28 cellular contexts compared by ENCODE assay signal in genomic region chr15:79101866-79102581, GRCh38. TPM values are rescaled to one million over a fixed set of nuclear protein-coding genes. Genes with fewer than 3 reads are reported as not detected.
A peak's percentile ranks its signal among the peaks of the same experiment; 100 is the strongest.
DNase-seq lines count a peak whose midpoint lies in the region; ATAC-seq, FAIRE-seq and TF ChIP-seq lines count a peak whose summit lies in the region.
"Had no signal": no experiment of that assay in that cellular context is flagged by ENCODE, and none has a peak within 500 bp of the region (broad histone marks: within the 10 kb centered on the region; RNA-seq: fewer than 3 reads in every experiment).

No MANE protein-coding gene starts in this region.

- peak; percentile 28 for FAIRE-seq in A549 (lab: Jason Lieb, UNC)
- peak; percentile 54 for FAIRE-seq in K562 (lab: Jason Lieb, UNC)
- FAIRE-seq: RCC 7860 had no signal

- H3K27me3 Mint-ChIP-seq in T-cell = peaks cover 46 to 62% of the 10 kb centered on the region in 2 donors

- WGBS in A549 (ENCODE audit: missing lambda C conversion rate) = 34% methylated on average over 12 of the region's 12 CpGs
- WGBS in K562 (ENCODE audit: insufficient coverage, low coverage, missing lambda C conversion rate) = 2% methylated on average over 12 of the region's 12 CpGs

- H3K9me3 ChIP-seq in A549 (no peaks in the 10 kb centered on the region), K562 (replicated peaks; ENCODE audit: control insufficient read depth, insufficient read depth, low read depth, low read length) (no peaks in the 10 kb centered on the region)
- H3K9me3 ChIP-seq: colonic mucosa, SJCRH30, suprapubic skin had no signal

- peaks cover 5 to 34% of the 10 kb centered on the region in 2 experiments; a peak in 2 of 5 replicates for H3K27me3 ChIP-seq in K562 (ENCODE audit: control insufficient read depth in 2 of 2, insufficient read depth in 2 of 2, low read length in 2 of 2)
- H3K27me3 ChIP-seq: BLaER1 treated with 17β-estradiol and CSF1 and Interleukin-3, amounts not matched to agents 10 nM and 100 nM; colonic mucosa; SJCRH30 had no signal

- CTCF ChIA-PET in A549 (lab: Yijun Ruan, JAX) = interaction anchor here (0.8 to 7.4 kb wide), 4 partner anchors 9 to 81 kb away, joined by 3 to 52 read pairs (median 4); no protein-coding TSS in a partner anchor
- CTCF ChIA-PET in K562 (lab: Yijun Ruan, JAX; ENCODE audit: low intra/inter-chr PET ratio) = no interaction called here
- CTCF ChIA-PET in T-cell (lab: Charles Lee) = no interaction called here

- H3K4me1 ChIP-seq in A549 = no peaks in the 10 kb centered on the region
- no peaks in the 10 kb centered on the region for H3K4me1 ChIP-seq in K562 (replicated peaks in 1 of 2; ENCODE audit: control insufficient read depth in 2 of 2, insufficient read depth in 2 of 2, low read length in 2 of 2)
- H3K4me1 ChIP-seq: colonic mucosa, neural progenitor cell, SJCRH30, suprapubic skin had no signal

- in situ Hi-C loops in K562 (cut with MboI) = no loop called here

- DNase-seq in A549 (ENCODE audit: low read depth in 1 of 2, low spot score in 1 of 2) (no peak), HS-5 (ENCODE audit: low read depth) (peak; percentile 2), K562 (ENCODE audit: extremely low read depth in 1 of 4, low spot score in 3 of 4) (peak in 2 of 4 experiments; percentile 29 to 41), left kidney (ENCODE audit: low read depth, low spot score) (peak; percentile 26), T-cell (no peak), GDM1 (lab: John Stamatoyannopoulos, UW) (no peak)
- no peak for DNase-seq in activated CD4-positive, CD25-positive, alpha-beta regulatory T cell (lab: John Stamatoyannopoulos, UW)
- DNase-seq: activated CD4-positive, alpha-beta T cell treated with anti-CD3 and anti-CD28 coated beads for 4 hours; activated naive CD4-positive, alpha-beta T cell treated with anti-CD3 and anti-CD28 coated beads, Interleukin-2, amount 10 ng/mL, durations not matched to agents 7 days and 5 days; activated T-cell treated with anti-CD3 and anti-CD28 coated beads, Interleukin-2, amount 50 U/mL, for 48 hours; amniotic stem cell; colonic mucosa; glutamatergic neuron; KBM-7; NCI-H1694; NCI-H2171; NCI-H526; SJCRH30; T-helper 17 cell had no signal

- H3K9me1 ChIP-seq in K562 (ENCODE audit: control insufficient read depth, insufficient read depth, low read length) = no peaks in the 10 kb centered on the region

- no peaks in the 10 kb centered on the region for H4K20me1 ChIP-seq in K562 (replicated peaks; ENCODE audit: control insufficient read depth, insufficient read depth, low read length)
- H4K20me1 ChIP-seq: BLaER1 treated with 17β-estradiol and CSF1 and Interleukin-3, amounts not matched to agents 10 nM and 100 nM had no signal

- no peak overlapping the region for H2AFZ ChIP-seq in K562 (ENCODE audit: low read depth, low read length)
- H2AFZ ChIP-seq: neural progenitor cell had no signal

- H3K4me3 ChIP-seq in A549 (no peak overlapping the region), K562 (no peak overlapping the region)
- H3K4me3 ChIP-seq: BLaER1 treated with 17β-estradiol and CSF1 and Interleukin-3, amounts not matched to agents 10 nM and 100 nM; colonic mucosa; neural progenitor cell; SJCRH30; suprapubic skin had no signal

- no peak overlapping the region for H3K27ac ChIP-seq in A549
- no peak overlapping the region for H3K27ac ChIP-seq in K562 (ENCODE audit: extremely low read depth, low read depth, low read length)
- H3K27ac ChIP-seq: BLaER1 treated with 17β-estradiol and CSF1 and Interleukin-3, amounts not matched to agents 10 nM and 100 nM; colonic mucosa; neural progenitor cell; SJCRH30; suprapubic skin had no signal

- TF ChIP-seq RAD21 in A549 (conservative IDR thresholded peaks at IDR 0.05 in 1 of 2, IDR thresholded peaks at IDR 0.05 in 1 of 2) (0 out of 5 replicates have a peak, but pooled peaks of 1 of the 2 experiments have one; percentile 18), K562 (CRISPR knock-in tag; conservative IDR thresholded peaks at IDR 0.05 in 1 of 2, IDR thresholded peaks at IDR 0.05 in 1 of 2) (peak in 1 of 2 experiments; percentile 47; a peak in 2 of 4 replicates)

- TF ChIP-seq EP300 in A549 (IDR thresholded peaks at IDR 0.05) = no peak
- no peak for TF ChIP-seq EP300 in K562 (IDR thresholded peaks at IDR 0.05; ENCODE audit: low read length)

- H3K79me2 ChIP-seq in K562 (ENCODE audit: control insufficient read depth, insufficient read depth, low read length) = no peaks in the 10 kb centered on the region

- H3K4me2 ChIP-seq in A549 (no peak overlapping the region), K562 (ENCODE audit: insufficient read depth, low read length) (no peak overlapping the region)
- H3K4me2 ChIP-seq: neural progenitor cell had no signal

- TF ChIP-seq CTCF in A549 (IDR thresholded peaks at IDR 0.05) = no peak
- peak; percentile 16 to 46 (median 43); a peak in 3 of 6 replicates for TF ChIP-seq CTCF in K562 (IDR thresholded peaks at IDR 0.05 in 2 of 3, conservative IDR thresholded peaks at IDR 0.05 in 1 of 3; ENCODE audit: insufficient read depth in 2 of 3, low read depth in 1 of 3, low read length in 3 of 3)

- intact Hi-C loops in K562 (cut with micrococcal nuclease) = loop anchor here (10.0 kb wide), 1 partner anchor 67 kb away; no protein-coding TSS in a partner anchor

- TF ChIP-seq POLR2A in A549 (IDR thresholded peaks at IDR 0.05; ENCODE audit: low read length) (no peak), K562 (conservative IDR thresholded peaks at IDR 0.05) (no peak)

- H3K9me3 Mint-ChIP-seq in T-cell = no peaks in the 10 kb centered on the region
- H3K9me3 Mint-ChIP-seq: activated naive CD4-positive, alpha-beta T cell treated with anti-CD3 and anti-CD28 coated beads, Interleukin-2, amount 10 ng/mL, durations not matched to agents 7 days and 5 days; endodermal cell; neural progenitor cell had no signal

- ATAC-seq in A549 (peak in 1 of 2 experiments; percentile 56; a peak in 3 of 6 replicates), K562 (peak; percentile 69), T-cell (replicated peaks in 1 of 4) (no peak), HG02852 (IDR thresholded peaks at IDR 0.05; ENCODE audit: unreplicated experiment) (no peak)
- ATAC-seq: T-helper 17 cell had no signal

- no peak overlapping the region for H3K9ac ChIP-seq in K562 (ENCODE audit: insufficient read depth in 1 of 2, low read depth in 2 of 2, low read length in 2 of 2)
- H3K9ac ChIP-seq: BLaER1 treated with 17β-estradiol and CSF1 and Interleukin-3, amounts not matched to agents 10 nM and 100 nM; neural progenitor cell had no signal

- H3K4me3 Mint-ChIP-seq in T-cell = no peak overlapping the region
- H3K4me3 Mint-ChIP-seq: activated naive CD4-positive, alpha-beta T cell treated with anti-CD3 and anti-CD28 coated beads, Interleukin-2, amount 10 ng/mL, durations not matched to agents 7 days and 5 days; endodermal cell; neural progenitor cell; T-helper 17 cell had no signal

- no peaks in the 10 kb centered on the region for H3K36me3 Mint-ChIP-seq in T-cell
- H3K36me3 Mint-ChIP-seq: activated naive CD4-positive, alpha-beta T cell treated with anti-CD3 and anti-CD28 coated beads, Interleukin-2, amount 10 ng/mL, durations not matched to agents 7 days and 5 days; neural progenitor cell had no signal

- no peak overlapping the region for H3K27ac Mint-ChIP-seq in T-cell
- H3K27ac Mint-ChIP-seq: activated naive CD4-positive, alpha-beta T cell treated with anti-CD3 and anti-CD28 coated beads, Interleukin-2, amount 10 ng/mL, durations not matched to agents 7 days and 5 days; endodermal cell; neural progenitor cell; progenitor cell of endocrine pancreas; T-helper 17 cell had no signal

- no peaks in the 10 kb centered on the region for H3K36me3 ChIP-seq in K562 (ENCODE audit: control insufficient read depth, insufficient read depth, low read length)
- H3K36me3 ChIP-seq: colonic mucosa, neural progenitor cell, SJCRH30, suprapubic skin had no signal

- POLR2A ChIA-PET in A549 (lab: Yijun Ruan, JAX) = no interaction called here
- POLR2A ChIA-PET in K562 (lab: Yijun Ruan, JAX) = interaction anchor here (1.1 kb wide), 1 partner anchor 15 kb away, joined by 3 read pairs; no protein-coding TSS in a partner anchor
- POLR2A ChIA-PET in T-cell (lab: Charles Lee) = no interaction called here

- no peaks in the 10 kb centered on the region for H3K4me1 Mint-ChIP-seq in T-cell
- H3K4me1 Mint-ChIP-seq: activated naive CD4-positive, alpha-beta T cell treated with anti-CD3 and anti-CD28 coated beads, Interleukin-2, amount 10 ng/mL, durations not matched to agents 7 days and 5 days; neural progenitor cell; T-helper 17 cell had no signal

- BruUV-seq in K562 (replicated peaks; lab: Mats Ljungman, UMichigan) = no TSS peak

TF ChIP-seq in K562, 482 proteins besides CTCF, POLR2A, EP300 and RAD21 (continues in another document):
- TF ChIP-seq MEIS2 (IDR thresholded peaks at IDR 0.05; ENCODE audit: partially characterized antibody) = peak; percentile 91
- peak; percentile 37; the same call in 1 of the 2 replicates for TF ChIP-seq GATA2 (CRISPR knock-in tag; IDR thresholded peaks at IDR 0.05)

RNA-seq across cellular contexts. Expression of gene RASGRF1, which starts 11.4 kb away (rescaled TPM):
- polyA plus RNA-seq in A549 (2011; rRNA removed) (0.13 and 0.19 TPM in 2 replicates), A549 (2017; fragmentation: RNase III; extraction: RNeasy Plus Mini Kit Qiagen cat#74134 plus additional on column Dnase treatment) (0.07 to 0.26 TPM (median 0.21 TPM) in 3 replicates), K562 (2011; rRNA removed) (0.03 and 0.07 TPM in 2 replicates), K562 (2014; fragmentation: Illumina TruSeq; extraction: Trizol) (0.04 and 0.16 TPM in 2 replicates), K562 (2014; fragmentation: Nextera tagmentation; extraction: Ambion mirVana) (under 1 TPM; 0.03 to 0.06 TPM), K562 (2014; rRNA removed) (0.40 TPM in 1 of 2 replicates, not detected in the other)
- polyA plus RNA-seq in A549 (2012; cell fraction: cytosol; rRNA removed) = 0.07 and 0.08 TPM in 2 replicates
- 0.04 and 0.05 TPM in 2 replicates for polyA plus RNA-seq in A549 (2012; cell fraction: nucleus; rRNA removed)
- 0.04 TPM in 1 of 2 replicates, not detected in the other for polyA minus RNA-seq in A549 (2011; rRNA and poly(A)+ RNA removed)
- total RNA-seq in K562 (2011; cell fraction: chromatin; rRNA removed; ENCODE audit: low replicate concordance) = 0.46 and 0.53 TPM in 2 replicates
- total RNA-seq in K562 (2011; cell fraction: nucleolus; rRNA removed) = 0.13 and 0.17 TPM in 2 replicates
- total RNA-seq in K562 (2011; cell fraction: nucleoplasm; rRNA removed) = 1.5 TPM in 1 of 2 replicates, not detected in the other
- total RNA-seq in K562 (2014; rRNA removed) (not detected in 2 replicates), K562 (2014; rRNA removed; fragmentation: Illumina TruSeq; extraction: Trizol) (0.04 TPM in 1 of 2 replicates, not detected in the other), K562 (2015; rRNA removed; fragmentation: Illumina TruSeq; extraction: Trizol) (0.04 TPM in 2 replicates), K562 (2021) (0.58 TPM in 1 of 2 replicates, not detected in the other), T-cell (under 1 TPM in 3 of 5 donors, not detected in 2; 0.09 to 0.49 (median 0.22) TPM)
- polyA plus RNA-seq in K562 (2011; cell fraction: cytosol; rRNA removed) = 0.03 and 0.07 TPM in 2 replicates
- polyA plus RNA-seq in K562 (2011; cell fraction: nucleus; rRNA removed) = 0.11 and 0.61 TPM in 2 replicates
- polyA plus RNA-seq in K562 (2012) = 0.08 and 0.22 TPM in 2 replicates
- 0.88 TPM in 1 of 2 replicates, not detected in the other for polyA minus RNA-seq in K562 (2011; rRNA and poly(A)+ RNA removed)
- not detected in 2 replicates for polyA minus RNA-seq in K562 (2011; cell fraction: cytosol; rRNA and poly(A)+ RNA removed)
- 0.27 TPM in 1 of 2 replicates, not detected in the other for polyA minus RNA-seq in K562 (2011; cell fraction: nucleus; rRNA and poly(A)+ RNA removed)
- total RNA-seq: Daoy, skeletal muscle tissue had no signal

Comparison
In these comparisons a context has a peak if more than half of its experiments do, and no peak if none do; other contexts are left out.
1. DNase-seq: peak in HS-5 (single experiment) and left kidney (single experiment); none in A549 (0 of 2), T-cell (0 of 34), activated CD4-positive, CD25-positive, alpha-beta regulatory T cell (0 of 4) and GDM1 (single experiment).
2. Of the 35 proteins assayed by ChIP-seq in both K562 and A549: peak only in K562: CTCF; only in A549: none; in both: none; in neither: 32; mixed calls (peak in some experiments, not most) for 2.